Comparison of ENCODE assay signal across 24 cellular contexts in the genomic region with DNA sequence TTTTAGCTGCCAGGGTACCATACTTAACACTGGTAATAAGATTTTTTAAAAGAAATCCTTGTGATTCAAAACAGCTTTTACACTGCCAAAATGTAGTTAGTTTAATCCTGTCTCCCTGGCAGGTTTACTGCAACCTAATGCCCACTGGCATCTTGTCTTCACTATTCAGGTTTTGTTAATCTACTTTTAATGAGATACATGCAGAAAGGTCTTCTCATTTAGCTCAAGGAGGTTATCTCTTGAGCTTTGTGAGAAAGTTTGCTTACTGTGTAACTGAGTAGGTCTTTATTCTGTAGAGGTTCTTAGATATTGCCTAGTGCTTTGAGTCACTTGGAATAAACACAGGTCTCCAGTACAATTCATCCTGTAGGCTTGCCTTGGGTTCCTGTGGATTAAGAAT.
"Had no signal": no experiment of that assay in that cellular context is flagged by ENCODE, and none has a peak within 500 bp of the region (broad histone marks: within the 10 kb centered on the region; RNA-seq: fewer than 3 reads in every experiment).

No MANE protein-coding gene starts in this region.

- H3K27me3 ChIP-seq: colonic mucosa, dorsolateral prefrontal cortex, esophagus squamous epithelium, gastrocnemius medialis, gastroesophageal sphincter, heart left ventricle, heart right ventricle, hepatocyte had no signal

- H2AFZ ChIP-seq: hepatocyte had no signal

- H3K27ac Mint-ChIP-seq: dendritic cell treated with granulocyte-macrophage colony-stimulating factor and Interleukin-4, amounts not matched to agents 40 ng/mL and 50 ng/mL, for 4 days; effector memory CD8-positive, alpha-beta T cell; endodermal cell had no signal

- DNase-seq: colonic mucosa; cortex of kidney; dermis blood vessel endothelial cell; dorsolateral prefrontal cortex; effector CD4-positive, alpha-beta T cell; effector CD8-positive, alpha-beta T cell; effector memory CD4-positive, alpha-beta T cell; effector memory CD8-positive, alpha-beta T cell; endodermal cell; erythroblast; esophagus squamous epithelium; foreskin fibroblast; foreskin melanocyte; gastrocnemius medialis; glutamatergic neuron; head of caudate nucleus; heart left ventricle; heart right ventricle had no signal

- H3K4me2 ChIP-seq: hepatocyte had no signal

- ATAC-seq: effector memory CD8-positive, alpha-beta T cell; esophagus mucosa; gastrocnemius medialis; gastroesophageal sphincter; heart left ventricle; heart right ventricle had no signal

- H3K4me3 Mint-ChIP-seq: dendritic cell treated with granulocyte-macrophage colony-stimulating factor and Interleukin-4, amounts not matched to agents 40 ng/mL and 50 ng/mL, for 4 days; effector memory CD8-positive, alpha-beta T cell; endodermal cell had no signal

- H3K9me3 ChIP-seq: colonic mucosa, esophagus squamous epithelium, gastrocnemius medialis, gastroesophageal sphincter, heart left ventricle, heart right ventricle had no signal

- H3K79me2 ChIP-seq: hepatocyte had no signal

- H3K4me3 ChIP-seq: colonic mucosa, coronary artery, dorsolateral prefrontal cortex, esophagus squamous epithelium, gastrocnemius medialis, gastroesophageal sphincter, heart left ventricle, heart right ventricle, hepatocyte had no signal

- H3K4me1 Mint-ChIP-seq: endodermal cell had no signal

- H3K36me3 ChIP-seq: colonic mucosa, esophagus squamous epithelium, gastrocnemius medialis, gastroesophageal sphincter, heart left ventricle had no signal

- H3K27ac ChIP-seq: colonic mucosa, coronary artery, dorsolateral prefrontal cortex, epithelial cell of prostate, esophagus squamous epithelium, gastrocnemius medialis, gastroesophageal sphincter, heart left ventricle, heart right ventricle, hepatocyte had no signal

- H3K9me3 Mint-ChIP-seq: dendritic cell treated with granulocyte-macrophage colony-stimulating factor and Interleukin-4, amounts not matched to agents 40 ng/mL and 50 ng/mL, for 4 days; effector memory CD8-positive, alpha-beta T cell; endodermal cell had no signal

- H3K4me1 ChIP-seq: colonic mucosa, esophagus squamous epithelium, gastrocnemius medialis, gastroesophageal sphincter, heart left ventricle, heart right ventricle had no signal
